14 cellular contexts compared by ENCODE assay signal in the genomic region with DNA sequence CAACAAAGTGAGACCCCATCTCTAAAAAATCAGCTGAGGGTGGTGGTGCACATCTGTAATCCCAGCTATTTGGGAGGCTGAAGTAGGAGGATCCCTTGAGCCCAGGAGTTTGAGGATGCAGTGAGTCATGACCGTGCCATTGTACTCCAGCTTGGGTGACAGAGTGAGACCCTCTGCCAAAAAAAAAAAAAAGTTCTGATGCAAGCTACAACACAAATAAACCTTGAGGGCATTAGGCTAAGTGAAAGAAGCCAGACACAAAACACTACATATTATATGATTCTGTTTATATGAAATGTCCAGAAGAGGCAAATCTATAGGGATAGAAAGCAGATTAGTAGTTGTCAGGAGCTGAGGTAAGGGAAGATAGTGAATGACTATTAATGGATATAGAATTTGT. TPM values are rescaled to one million over a fixed set of nuclear protein-coding genes. Genes with fewer than 3 reads are reported as not detected.
DNase-seq lines count a peak whose midpoint lies in the region; ATAC-seq and TF ChIP-seq lines count a peak whose summit lies in the region.
"Had no signal": no experiment of that assay in that cellular context is flagged by ENCODE, and none has a peak within 500 bp of the region (broad histone marks: within the 10 kb centered on the region; RNA-seq: fewer than 3 reads in every experiment).

No MANE protein-coding gene starts in this region.

- H3K9me3 Mint-ChIP-seq in activated CD8-positive, alpha-beta T cell treated with anti-CD3 and anti-CD28 coated beads for 36 hours: peaks cover 3% of the 10 kb centered on the region

- no peak for TF ChIP-seq CTCF in activated CD8-positive, alpha-beta T cell treated with anti-CD3 and anti-CD28 coated beads for 36 hours (IDR thresholded peaks at IDR 0.05)
- no peak for TF ChIP-seq CTCF in left ventricle myocardium inferior (IDR thresholded peaks at IDR 0.05; ENCODE audit: borderline replicate concordance)

- H3K9ac ChIP-seq in BLaER1: no peak overlapping the region

- peaks cover 100% of the 10 kb centered on the region for H4K20me1 ChIP-seq in BLaER1

- peak overlapping the region; percentile 35; the same call in 1 of the 2 replicates for H3K4me3 ChIP-seq in BLaER1
- H3K4me3 ChIP-seq in left ventricle myocardium inferior: no peak overlapping the region

- H3K4me1 ChIP-seq in BLaER1: peaks cover 87% of the 10 kb centered on the region
- peaks cover 88% of the 10 kb centered on the region for H3K4me1 ChIP-seq in left ventricle myocardium inferior

- peak overlapping the region; percentile 30 for H3K4me3 Mint-ChIP-seq in activated CD8-positive, alpha-beta T cell treated with anti-CD3 and anti-CD28 coated beads for 36 hours

- CTCF ChIA-PET in activated CD8-positive, alpha-beta T cell treated with anti-CD3 and anti-CD28 coated beads for 36 hours (lab: Charles Lee): interaction anchor here (0.8 to 1.7 kb wide), 5 partner anchors 9 to 152 kb away, joined by 3 to 8 read pairs (median 4); a partner anchor contains a TSS

- peaks cover 92% of the 10 kb centered on the region for H3K4me1 Mint-ChIP-seq in activated CD8-positive, alpha-beta T cell treated with anti-CD3 and anti-CD28 coated beads for 36 hours (ENCODE audit: low read depth)

- H3K36me3 ChIP-seq in BLaER1 (peaks cover 64% of the 10 kb centered on the region), left ventricle myocardium inferior (peaks cover 8% of the 10 kb centered on the region)

- no peaks in the 10 kb centered on the region for H3K27me3 Mint-ChIP-seq in activated CD8-positive, alpha-beta T cell treated with anti-CD3 and anti-CD28 coated beads for 36 hours

- peak overlapping the region; percentile 78 for H3K4me2 ChIP-seq in BLaER1

- intact Hi-C loops in activated CD8-positive, alpha-beta T cell treated with anti-CD3 and anti-CD28 coated beads for 36 hours (cut with micrococcal nuclease): no loop called here
- intact Hi-C loops in left ventricle myocardium inferior (cut with micrococcal nuclease): no loop called here

- ATAC-seq in activated CD8-positive, alpha-beta T cell treated with anti-CD3 and anti-CD28 coated beads for 36 hours: no peak
- ATAC-seq: HCT116 had no signal

- DNase-seq in Daoy (ENCODE audit: low read depth): peak; percentile 45
- DNase-seq in activated CD8-positive, alpha-beta T cell treated with anti-CD3 and anti-CD28 coated beads for 36 hours: no peak
- peak; percentile 56 for DNase-seq in fibroblast of peridontal ligament (ENCODE audit: extremely low read depth)
- no peak for DNase-seq in NCI-H510A (lab: John Stamatoyannopoulos, UW)
- DNase-seq in UCSD-AML1 (lab: John Stamatoyannopoulos, UW; ENCODE audit: unreplicated experiment): no peak
- no peak for DNase-seq in left ventricle myocardium inferior
- DNase-seq: activated CD4-positive, CD25-positive, alpha-beta regulatory T cell treated with anti-CD3 and anti-CD28 coated beads, Interleukin-2, amount 50 U/mL, for 72 hours; cerebellar nuclear complex; NCI-H187; NCI-H526; posterior cingulate gyrus had no signal

- H3K27ac ChIP-seq in BLaER1 (peak overlapping the region; percentile 64), left ventricle myocardium inferior (replicated peaks) (no peak overlapping the region)
- H3K27ac ChIP-seq: C4-2B had no signal

- POLR2A ChIA-PET in activated CD8-positive, alpha-beta T cell treated with anti-CD3 and anti-CD28 coated beads for 36 hours (lab: Charles Lee): interaction anchor here (0.6 to 5.5 kb wide), 9 partner anchors 10 to 143 kb away, joined by 3 to 61 read pairs (median 3); a partner anchor contains a TSS

- peak overlapping the region; percentile 93 for H3K27ac Mint-ChIP-seq in activated CD8-positive, alpha-beta T cell treated with anti-CD3 and anti-CD28 coated beads for 36 hours

- H3K36me3 Mint-ChIP-seq in activated CD8-positive, alpha-beta T cell treated with anti-CD3 and anti-CD28 coated beads for 36 hours (ENCODE audit: low read depth): peaks cover 68% of the 10 kb centered on the region

- H3K9me3 ChIP-seq in BLaER1 (no peaks in the 10 kb centered on the region), left ventricle myocardium inferior (replicated peaks) (no peaks in the 10 kb centered on the region)

- H3K27me3 ChIP-seq in BLaER1: no peaks in the 10 kb centered on the region
- no peaks in the 10 kb centered on the region for H3K27me3 ChIP-seq in left ventricle myocardium inferior (ENCODE audit: low read depth)

RNA-seq across cellular contexts. Expression of a gene that starts 13.0 kb away (rescaled TPM):
- 586 and 605 TPM in 2 replicates for total RNA-seq in Daoy (2014; rRNA removed; shearing (Covaris generic))
- 100 to 1,000 TPM; 341 to 368 TPM for total RNA-seq in activated CD8-positive, alpha-beta T cell treated with anti-CD3 and anti-CD28 coated beads for 36 hours
- 178 TPM for total RNA-seq in left ventricle myocardium inferior

Comparison
In these comparisons a context has a peak if more than half of its experiments do, and no peak if none do; other contexts are left out.
1. DNase-seq: peak in Daoy (single experiment) and fibroblast of peridontal ligament (single experiment); none in activated CD8-positive, alpha-beta T cell treated with anti-CD3 and anti-CD28 coated beads for 36 hours (single experiment), NCI-H510A (single experiment), UCSD-AML1 (single experiment) and left ventricle myocardium inferior (single experiment).